In genomic region chr10:124498071-124498470, GRCh38 we compare ENCODE assay signal across 17 cellular contexts. TPM values are rescaled to one million over a fixed set of nuclear protein-coding genes. Genes with fewer than 3 reads are reported as not detected.
"Had no signal": no experiment of that assay in that cellular context is flagged by ENCODE, and none has a peak within 500 bp of the region (broad histone marks: within the 10 kb centered on the region; RNA-seq: fewer than 3 reads in every experiment).

No MANE protein-coding gene starts in this region.

- H3K27ac Mint-ChIP-seq: activated CD4-positive, alpha-beta memory T cell treated with anti-CD3 and anti-CD28 coated beads, Interleukin-2, amount 10 ng/mL, durations not matched to agents 7 days and 5 days; activated CD4-positive, alpha-beta T cell treated with anti-CD3 and anti-CD28 coated beads, Interleukin-2, amount 10 ng/mL, durations not matched to agents 7 days and 5 days; activated naive CD8-positive, alpha-beta T cell treated with anti-CD3 and anti-CD28 coated beads, Interleukin-2, amount 10 ng/mL, durations not matched to agents 7 days and 5 days; IgD-negative memory B cell; T-helper 1 cell treated with Interleukin-12 subunit alpha and Interleukin-12 subunit beta and Interleukin-4 antibody, amounts not matched to agents 30 μg/mL and 1 μg/mL, for 36 hours had no signal

- FAIRE-seq: RCC 7860 had no signal

- H3K36me3 ChIP-seq: adrenal gland had no signal

- H3K4me3 Mint-ChIP-seq: activated CD4-positive, alpha-beta memory T cell treated with anti-CD3 and anti-CD28 coated beads, Interleukin-2, amount 10 ng/mL, durations not matched to agents 7 days and 5 days; activated CD4-positive, alpha-beta T cell treated with anti-CD3 and anti-CD28 coated beads, Interleukin-2, amount 10 ng/mL, durations not matched to agents 7 days and 5 days; activated naive CD8-positive, alpha-beta T cell treated with anti-CD3 and anti-CD28 coated beads, Interleukin-2, amount 10 ng/mL, durations not matched to agents 7 days and 5 days; T-helper 1 cell treated with Interleukin-12 subunit alpha and Interleukin-12 subunit beta and Interleukin-4 antibody, amounts not matched to agents 30 μg/mL and 1 μg/mL, for 36 hours had no signal

- H3K4me1 ChIP-seq: adrenal gland had no signal

- DNase-seq: activated CD4-positive, alpha-beta memory T cell treated with anti-CD3 and anti-CD28 coated beads, Interleukin-2, amount 10 ng/mL, durations not matched to agents 7 days and 5 days; activated CD4-positive, alpha-beta T cell treated with anti-CD3 and anti-CD28 coated beads, Interleukin-2, amount 10 ng/mL, durations not matched to agents 7 days and 5 days; activated naive CD4-positive, alpha-beta T cell treated with anti-CD3 and anti-CD28 coated beads, Interleukin-2, amount 50 U/mL, for 16 hours; activated naive CD8-positive, alpha-beta T cell treated with anti-CD3 and anti-CD28 coated beads, Interleukin-2, amount 10 ng/mL, durations not matched to agents 7 days and 5 days; adrenal gland; KG1; NCI-H1048; NCI-H1930; NCI-H2171; NCI-H2227 treated with DMSO at 0.1 percent for 48 hours; NCI-H526 treated with DMSO at 0.1 percent for 48 hours; SHP77 had no signal

- H3K27me3 Mint-ChIP-seq: activated CD4-positive, alpha-beta memory T cell treated with anti-CD3 and anti-CD28 coated beads, Interleukin-2, amount 10 ng/mL, durations not matched to agents 7 days and 5 days; activated CD4-positive, alpha-beta T cell treated with anti-CD3 and anti-CD28 coated beads, Interleukin-2, amount 10 ng/mL, durations not matched to agents 7 days and 5 days; activated naive CD8-positive, alpha-beta T cell treated with anti-CD3 and anti-CD28 coated beads, Interleukin-2, amount 10 ng/mL, durations not matched to agents 7 days and 5 days; IgD-negative memory B cell had no signal

- H3K27me3 ChIP-seq: adrenal gland had no signal

- H3K9me3 ChIP-seq: adrenal gland had no signal

- H3K4me3 ChIP-seq: adrenal gland had no signal

- H3K27ac ChIP-seq: adrenal gland had no signal

RNA-seq across cellular contexts. Expression of gene NKX1-2, which starts 48.2 kb away (rescaled TPM):
- total RNA-seq: activated CD4-positive, alpha-beta memory T cell treated with anti-CD3 and anti-CD28 coated beads, Interleukin-2, amount 10 ng/mL, durations not matched to agents 7 days and 5 days; activated CD4-positive, alpha-beta T cell treated with anti-CD3 and anti-CD28 coated beads, Interleukin-2, amount 10 ng/mL, durations not matched to agents 7 days and 5 days; activated CD8-positive, alpha-beta memory T cell treated with anti-CD3 and anti-CD28 coated beads for 36 hours; activated naive CD8-positive, alpha-beta T cell treated with anti-CD3 and anti-CD28 coated beads, Interleukin-2, amount 10 ng/mL, durations not matched to agents 7 days and 5 days; adrenal gland; LHCN-M2 had no signal
- polyA plus RNA-seq: adrenal gland, IgD-negative memory B cell had no signal
